9 cellular contexts compared by ENCODE assay signal in the genomic region with DNA sequence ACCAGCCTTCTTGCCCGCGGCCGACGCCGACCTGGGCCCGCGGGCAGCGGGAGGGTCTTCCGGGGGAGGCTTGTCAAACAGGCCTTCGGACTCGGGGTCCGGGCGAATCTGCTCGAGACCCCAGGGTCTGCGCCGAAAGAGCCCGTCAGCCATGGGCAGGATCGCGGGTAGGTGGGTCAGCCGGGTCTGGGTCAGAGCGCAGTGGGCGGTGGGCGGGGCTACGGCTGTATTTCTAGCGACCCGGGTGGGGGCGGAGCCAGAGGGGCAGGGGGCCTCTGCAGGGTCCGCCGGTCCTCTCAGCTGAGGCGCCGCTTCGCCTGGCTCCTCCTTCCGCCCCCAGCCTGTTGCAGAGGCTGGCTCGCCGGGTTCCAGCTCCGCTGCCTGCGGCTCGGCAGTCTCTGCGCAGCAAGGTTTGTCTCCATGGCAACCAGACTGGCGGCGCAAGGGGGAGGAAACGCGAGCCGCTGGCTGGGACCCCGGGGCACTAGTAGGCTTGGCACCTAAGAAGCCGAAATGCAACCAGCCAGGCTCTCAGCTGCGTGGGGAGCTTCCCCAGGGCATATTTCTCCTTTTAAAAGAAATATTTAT. TPM values are rescaled to one million over a fixed set of nuclear protein-coding genes. Genes with fewer than 3 reads are reported as not detected.
DNase-seq lines count a peak whose midpoint lies in the region; ATAC-seq and TF ChIP-seq lines count a peak whose summit lies in the region.
"Had no signal": no experiment of that assay in that cellular context is flagged by ENCODE, and none has a peak within 500 bp of the region (broad histone marks: within the 10 kb centered on the region; RNA-seq: fewer than 3 reads in every experiment).

No MANE protein-coding gene starts in this region.

- no peaks in the 10 kb centered on the region for H4K20me1 ChIP-seq in GM23338 (replicated peaks; ENCODE audit: insufficient read depth)

- DNase-seq in A172 (ENCODE audit: low spot score) (peak; percentile 65), GM23338 (ENCODE audit: low spot score) (peak; percentile 99), NCI-H510A (lab: John Stamatoyannopoulos, UW) (peak; percentile 76), ecto neural progenitor cell (ENCODE audit: low spot score) (peak; percentile 100), lower leg skin (ENCODE audit: low spot score in 2 of 2) (peak; percentile 28 to 91), DMS153 treated with DMSO at 0.1 percent for 48 hours (lab: John Stamatoyannopoulos, UW; ENCODE audit: unreplicated experiment) (no peak)
- DNase-seq in activated CD8-positive, alpha-beta memory T cell treated with anti-CD3 and anti-CD28 coated beads for 1 hour (ENCODE audit: extremely low read depth in 1 of 2, low read depth in 1 of 2): peak; percentile 62 to 65
- peak; percentile 43 to 62 for DNase-seq in stimulated activated CD4-positive, alpha-beta T cell treated with anti-CD3 and anti-CD28 coated beads, Interleukin-2, amount 100 ng/mL, for 48 hours

- H3K4me1 Mint-ChIP-seq in GM23338: peaks cover 10% of the 10 kb centered on the region

- no peaks in the 10 kb centered on the region; the same call in 2 of the 3 replicates for H3K36me3 Mint-ChIP-seq in GM23338 (ENCODE audit: low read depth)

- no peak overlapping the region for H3K27ac Mint-ChIP-seq in GM23338

- TF ChIP-seq CTCF in GM23338 (conservative IDR thresholded peaks at IDR 0.05; ENCODE audit: low read depth in 2 of 2) (no peak), lower leg skin (IDR thresholded peaks at IDR 0.05) (no peak)

- peak overlapping the region; percentile 99 for H2AFZ ChIP-seq in GM23338

- H3K4me2 ChIP-seq in GM23338: peak overlapping the region; percentile 98

- intact Hi-C loops in lower leg skin (cut with DNase I; ENCODE audit: low total_unique reads): no loop called here

- H3K4me1 ChIP-seq in GM23338 (ENCODE audit: insufficient read depth): peaks cover 14% of the 10 kb centered on the region

- no peak for TF ChIP-seq POLR2A in lower leg skin (IDR thresholded peaks at IDR 0.05)

- whole genome bisulfite sequencing in lower leg skin, 2 donors: 1 to 11% methylated on average over 9 to 35 of the region's 47 CpGs

- H3K36me3 ChIP-seq in GM23338 (ENCODE audit: insufficient read depth): no peaks in the 10 kb centered on the region

- H3K9me3 Mint-ChIP-seq in GM23338: no peaks in the 10 kb centered on the region; the same call in 2 of the 3 replicates

- peaks cover 33% of the 10 kb centered on the region for H3K27me3 Mint-ChIP-seq in GM23338 (ENCODE audit: insufficient read depth, low read depth, poor library complexity)

- H3K27me3 ChIP-seq in GM23338 (ENCODE audit: insufficient read depth): peaks cover 32% of the 10 kb centered on the region

- H3K9me2 ChIP-seq in GM23338 (ENCODE audit: insufficient read depth): no peaks in the 10 kb centered on the region

- no peak overlapping the region for H3K27ac ChIP-seq in GM23338 (ENCODE audit: low read depth)
- H3K27ac ChIP-seq: C4-2B had no signal

- H3K4me3 ChIP-seq in GM23338 (peak overlapping the region; percentile 91), lower leg skin (ENCODE audit: low read depth, poor library complexity, severe bottlenecking) (peak overlapping the region; percentile 9)

- peaks cover 7% of the 10 kb centered on the region; the same call in 1 of the 2 replicates for H3F3A ChIP-seq in GM23338 (replicated peaks; ENCODE audit: low read depth)

- H3K4me3 Mint-ChIP-seq in GM23338: peak overlapping the region; percentile 94

- no peaks in the 10 kb centered on the region for H3K79me2 ChIP-seq in GM23338 (replicated peaks; ENCODE audit: insufficient read depth)

- peak; percentile 96 for ATAC-seq in GM23338

TF ChIP-seq in GM23338, 12 proteins besides CTCF, POLR2A, EP300 and RAD21:
- TF ChIP-seq EZH2phosphoT487 (IDR thresholded peaks at IDR 0.05; ENCODE audit: unreplicated experiment) (no peak), POLR2AphosphoS5 (IDR thresholded peaks at IDR 0.05; ENCODE audit: low read depth) (peak; percentile 89)

RNA-seq across cellular contexts. Expression of gene MIS12, which starts 14.5 kb away (rescaled TPM):
- total RNA-seq in A172 (2014; rRNA removed; shearing (Covaris generic)): 24.0 and 27.4 TPM in 2 replicates
- total RNA-seq in GM23338 (2014; rRNA removed; shearing (Covaris generic)): 22.8 and 25.7 TPM in 2 replicates
- 9.9 and 14.0 TPM in 2 replicates for polyA plus RNA-seq in GM23338 (2016; fragmentation: Nextera tagmentation; extraction: Ambion mirVana)
- 10 to 100 TPM in 1 of 4 donors, 1 to 10 TPM in 3; 6.7 to 10.3 (median 9.5) TPM for total RNA-seq in lower leg skin

RNA-seq across cellular contexts. Expression of gene DERL2, which starts 14.9 kb away (rescaled TPM):
- 75.3 and 108 TPM in 2 replicates for total RNA-seq in A172 (2014; rRNA removed; shearing (Covaris generic))
- total RNA-seq in GM23338 (2014; rRNA removed; shearing (Covaris generic)): 52.2 and 65.0 TPM in 2 replicates
- 91.0 and 113 TPM in 2 replicates for polyA plus RNA-seq in GM23338 (2016; fragmentation: Nextera tagmentation; extraction: Ambion mirVana)
- total RNA-seq in lower leg skin: 10 to 100 TPM; 21.1 to 50.1 (median 25.7) TPM

RNA-seq across cellular contexts. Expression of gene DHX33, which starts 32.1 kb away (rescaled TPM):
- total RNA-seq in A172 (2014; rRNA removed; shearing (Covaris generic)): 9.1 and 11.0 TPM in 2 replicates
- total RNA-seq in GM23338 (2014; rRNA removed; shearing (Covaris generic)): 53.6 and 57.1 TPM in 2 replicates
- 20.3 and 21.1 TPM in 2 replicates for polyA plus RNA-seq in GM23338 (2016; fragmentation: Nextera tagmentation; extraction: Ambion mirVana)
- 10 to 100 TPM; 10.2 to 10.9 (median 10.4) TPM for total RNA-seq in lower leg skin
